In the genomic region with DNA sequence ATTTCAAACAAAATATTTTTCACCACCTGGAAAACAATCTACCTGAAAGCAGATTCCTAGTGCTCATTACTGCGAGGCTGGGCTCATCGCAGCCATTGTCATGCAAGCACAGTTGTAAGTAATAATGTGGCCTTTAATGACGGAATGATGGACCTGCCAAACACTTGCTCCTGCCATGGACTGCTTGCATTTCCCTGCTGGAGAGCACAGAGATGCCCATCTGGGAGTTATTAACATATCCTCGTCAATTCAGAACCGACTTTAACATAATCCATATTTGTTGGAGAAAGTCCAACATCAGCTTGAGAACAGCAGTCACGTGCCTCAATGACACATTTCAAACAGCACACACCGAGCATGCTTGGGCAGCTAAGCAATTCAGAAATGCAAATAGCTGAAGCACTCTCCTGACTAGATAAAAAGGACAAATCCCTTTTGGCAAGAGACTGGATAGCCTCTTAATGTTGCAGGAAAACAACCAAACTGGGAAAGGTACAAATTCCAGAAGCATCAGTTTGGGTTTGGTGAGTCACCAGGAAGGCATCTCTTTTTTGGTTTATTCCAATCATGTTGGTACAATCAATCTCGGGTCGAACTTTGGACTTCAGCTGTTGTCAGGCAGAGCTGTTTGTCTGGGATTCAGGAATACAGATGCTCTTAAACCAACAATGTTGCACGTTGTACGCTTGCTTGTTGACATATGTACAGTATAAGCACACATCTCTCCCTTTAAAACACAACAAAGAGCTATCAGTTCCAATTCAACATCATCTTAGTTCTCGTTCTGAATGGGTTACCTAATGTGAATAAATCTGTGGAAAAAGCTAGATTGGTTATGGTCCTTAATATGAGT, we compare ENCODE assay signal across 1 cellular context.
A peak's percentile ranks its signal among the peaks of the same experiment; 100 is the strongest.
TF ChIP-seq lines count a peak whose summit lies in the region.

No MANE protein-coding gene starts in this region.

TF ChIP-seq in HepG2, 621 proteins besides CTCF, POLR2A, EP300 and RAD21 (continued from another document):
- TF ChIP-seq, protein P1, sequence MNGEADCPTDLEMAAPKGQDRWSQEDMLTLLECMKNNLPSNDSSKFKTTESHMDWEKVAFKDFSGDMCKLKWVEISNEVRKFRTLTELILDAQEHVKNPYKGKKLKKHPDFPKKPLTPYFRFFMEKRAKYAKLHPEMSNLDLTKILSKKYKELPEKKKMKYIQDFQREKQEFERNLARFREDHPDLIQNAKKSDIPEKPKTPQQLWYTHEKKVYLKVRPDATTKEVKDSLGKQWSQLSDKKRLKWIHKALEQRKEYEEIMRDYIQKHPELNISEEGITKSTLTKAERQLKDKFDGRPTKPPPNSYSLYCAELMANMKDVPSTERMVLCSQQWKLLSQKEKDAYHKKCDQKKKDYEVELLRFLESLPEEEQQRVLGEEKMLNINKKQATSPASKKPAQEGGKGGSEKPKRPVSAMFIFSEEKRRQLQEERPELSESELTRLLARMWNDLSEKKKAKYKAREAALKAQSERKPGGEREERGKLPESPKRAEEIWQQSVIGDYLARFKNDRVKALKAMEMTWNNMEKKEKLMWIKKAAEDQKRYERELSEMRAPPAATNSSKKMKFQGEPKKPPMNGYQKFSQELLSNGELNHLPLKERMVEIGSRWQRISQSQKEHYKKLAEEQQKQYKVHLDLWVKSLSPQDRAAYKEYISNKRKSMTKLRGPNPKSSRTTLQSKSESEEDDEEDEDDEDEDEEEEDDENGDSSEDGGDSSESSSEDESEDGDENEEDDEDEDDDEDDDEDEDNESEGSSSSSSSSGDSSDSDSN (CRISPR knock-in tag; IDR thresholded peaks at IDR 0.05): peak; percentile 24; the same call in 1 of the 2 replicates
- no peak for TF ChIP-seq SCMH1 (CRISPR knock-in tag; IDR thresholded peaks at IDR 0.05; ENCODE audit: borderline replicate concordance)
- TF ChIP-seq, protein P2, sequence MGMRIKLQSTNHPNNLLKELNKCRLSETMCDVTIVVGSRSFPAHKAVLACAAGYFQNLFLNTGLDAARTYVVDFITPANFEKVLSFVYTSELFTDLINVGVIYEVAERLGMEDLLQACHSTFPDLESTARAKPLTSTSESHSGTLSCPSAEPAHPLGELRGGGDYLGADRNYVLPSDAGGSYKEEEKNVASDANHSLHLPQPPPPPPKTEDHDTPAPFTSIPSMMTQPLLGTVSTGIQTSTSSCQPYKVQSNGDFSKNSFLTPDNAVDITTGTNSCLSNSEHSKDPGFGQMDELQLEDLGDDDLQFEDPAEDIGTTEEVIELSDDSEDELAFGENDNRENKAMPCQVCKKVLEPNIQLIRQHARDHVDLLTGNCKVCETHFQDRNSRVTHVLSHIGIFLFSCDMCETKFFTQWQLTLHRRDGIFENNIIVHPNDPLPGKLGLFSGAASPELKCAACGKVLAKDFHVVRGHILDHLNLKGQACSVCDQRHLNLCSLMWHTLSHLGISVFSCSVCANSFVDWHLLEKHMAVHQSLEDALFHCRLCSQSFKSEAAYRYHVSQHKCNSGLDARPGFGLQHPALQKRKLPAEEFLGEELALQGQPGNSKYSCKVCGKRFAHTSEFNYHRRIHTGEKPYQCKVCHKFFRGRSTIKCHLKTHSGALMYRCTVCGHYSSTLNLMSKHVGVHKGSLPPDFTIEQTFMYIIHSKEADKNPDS (CRISPR knock-in tag; IDR thresholded peaks at IDR 0.05): peak; percentile 53; the same call in 1 of the 2 replicates
- TF ChIP-seq MYC (CRISPR knock-in tag; IDR thresholded peaks at IDR 0.05; ENCODE audit: borderline replicate concordance): no peak
- no peak for TF ChIP-seq HNRNPL (IDR thresholded peaks at IDR 0.05; ENCODE audit: low read depth, low read length)
- no peak for TF ChIP-seq ATAD3A (CRISPR knock-in tag; IDR thresholded peaks at IDR 0.05)
- TF ChIP-seq ZNF816 (CRISPR knock-in tag; IDR thresholded peaks at IDR 0.05; ENCODE audit: borderline replicate concordance): no peak
- TF ChIP-seq, protein P3, sequence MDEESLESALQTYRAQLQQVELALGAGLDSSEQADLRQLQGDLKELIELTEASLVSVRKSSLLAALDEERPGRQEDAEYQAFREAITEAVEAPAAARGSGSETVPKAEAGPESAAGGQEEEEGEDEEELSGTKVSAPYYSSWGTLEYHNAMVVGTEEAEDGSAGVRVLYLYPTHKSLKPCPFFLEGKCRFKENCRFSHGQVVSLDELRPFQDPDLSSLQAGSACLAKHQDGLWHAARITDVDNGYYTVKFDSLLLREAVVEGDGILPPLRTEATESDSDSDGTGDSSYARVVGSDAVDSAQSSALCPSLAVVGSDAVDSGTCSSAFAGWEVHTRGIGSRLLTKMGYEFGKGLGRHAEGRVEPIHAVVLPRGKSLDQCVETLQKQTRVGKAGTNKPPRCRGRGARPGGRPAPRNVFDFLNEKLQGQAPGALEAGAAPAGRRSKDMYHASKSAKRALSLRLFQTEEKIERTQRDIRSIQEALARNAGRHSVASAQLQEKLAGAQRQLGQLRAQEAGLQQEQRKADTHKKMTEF (CRISPR knock-in tag; IDR thresholded peaks at IDR 0.05): peak; percentile 86
- TF ChIP-seq HMG20B (CRISPR knock-in tag; conservative IDR thresholded peaks at IDR 0.05): peak; percentile 99
- no peak for TF ChIP-seq HNRNPLL (IDR thresholded peaks at IDR 0.05; ENCODE audit: low read depth, low read length, poor library complexity, severe bottlenecking)
- no peak for TF ChIP-seq ZFP36L2 (CRISPR knock-in tag; IDR thresholded peaks at IDR 0.05)
- no peak for TF ChIP-seq SOX6 (IDR thresholded peaks at IDR 0.05)
- peak; percentile 98 for TF ChIP-seq SOX6 (CRISPR knock-in tag; IDR thresholded peaks at IDR 0.05)
- no peak for TF ChIP-seq RBM39 (IDR thresholded peaks at IDR 0.05; ENCODE audit: low read depth, low read length, poor library complexity, severe bottlenecking)
- no peak for TF ChIP-seq ZNF776 (CRISPR knock-in tag; IDR thresholded peaks at IDR 0.05)
- TF ChIP-seq ZFP1 (CRISPR knock-in tag; IDR thresholded peaks at IDR 0.05): peak; percentile 85; the same call in 1 of the 2 replicates
- TF ChIP-seq ZNF605 (CRISPR knock-in tag; IDR thresholded peaks at IDR 0.05): peak; percentile 41; the same call in 1 of the 2 replicates
- no peak for TF ChIP-seq SRSF4 (IDR thresholded peaks at IDR 0.05; ENCODE audit: low read depth, low read length, poor library complexity, severe bottlenecking)
- TF ChIP-seq ATF7-NPFF (CRISPR knock-in tag; IDR thresholded peaks at IDR 0.05; ENCODE audit: low read depth): no peak; the same call in none of the 2 replicates
- TF ChIP-seq JDP2 (CRISPR knock-in tag; IDR thresholded peaks at IDR 0.05; ENCODE audit: borderline replicate concordance): no peak; the same call in 1 of the 2 replicates
- TF ChIP-seq TEAD2 (CRISPR knock-in tag; IDR thresholded peaks at IDR 0.05): no peak
- TF ChIP-seq REST (IDR thresholded peaks at IDR 0.05; ENCODE audit: borderline replicate concordance in 1 of 2, low read depth in 1 of 2, low read length in 2 of 2): peak in 1 of 2 experiments; percentile 80; a peak in 2 of 4 replicates
- peak; percentile 59; the same call in 1 of the 2 replicates for TF ChIP-seq POGK (CRISPR knock-in tag; conservative IDR thresholded peaks at IDR 0.05)
- TF ChIP-seq BRCA1 (CRISPR knock-in tag; IDR thresholded peaks at IDR 0.05): no peak
- no peak for TF ChIP-seq NFRKB (IDR thresholded peaks at IDR 0.05)
- TF ChIP-seq FOXC1 (CRISPR knock-in tag; IDR thresholded peaks at IDR 0.05; ENCODE audit: borderline replicate concordance): peak; percentile 77; the same call in 1 of the 2 replicates
- TF ChIP-seq ZNF234 (CRISPR knock-in tag; conservative IDR thresholded peaks at IDR 0.05): no peak
- peak; percentile 93 for TF ChIP-seq ZNF501 (CRISPR knock-in tag; IDR thresholded peaks at IDR 0.05)
- TF ChIP-seq KLF6 (CRISPR knock-in tag; IDR thresholded peaks at IDR 0.05): peak; percentile 63; the same call in 1 of the 2 replicates
- no peak for TF ChIP-seq PTBP1 (IDR thresholded peaks at IDR 0.05; ENCODE audit: low read depth, low read length, poor library complexity, severe bottlenecking)
- TF ChIP-seq, protein P4, sequence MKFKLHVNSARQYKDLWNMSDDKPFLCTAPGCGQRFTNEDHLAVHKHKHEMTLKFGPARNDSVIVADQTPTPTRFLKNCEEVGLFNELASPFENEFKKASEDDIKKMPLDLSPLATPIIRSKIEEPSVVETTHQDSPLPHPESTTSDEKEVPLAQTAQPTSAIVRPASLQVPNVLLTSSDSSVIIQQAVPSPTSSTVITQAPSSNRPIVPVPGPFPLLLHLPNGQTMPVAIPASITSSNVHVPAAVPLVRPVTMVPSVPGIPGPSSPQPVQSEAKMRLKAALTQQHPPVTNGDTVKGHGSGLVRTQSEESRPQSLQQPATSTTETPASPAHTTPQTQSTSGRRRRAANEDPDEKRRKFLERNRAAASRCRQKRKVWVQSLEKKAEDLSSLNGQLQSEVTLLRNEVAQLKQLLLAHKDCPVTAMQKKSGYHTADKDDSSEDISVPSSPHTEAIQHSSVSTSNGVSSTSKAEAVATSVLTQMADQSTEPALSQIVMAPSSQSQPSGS (CRISPR knock-in tag; IDR thresholded peaks at IDR 0.05): peak; percentile 93
- TF ChIP-seq, protein P5, sequence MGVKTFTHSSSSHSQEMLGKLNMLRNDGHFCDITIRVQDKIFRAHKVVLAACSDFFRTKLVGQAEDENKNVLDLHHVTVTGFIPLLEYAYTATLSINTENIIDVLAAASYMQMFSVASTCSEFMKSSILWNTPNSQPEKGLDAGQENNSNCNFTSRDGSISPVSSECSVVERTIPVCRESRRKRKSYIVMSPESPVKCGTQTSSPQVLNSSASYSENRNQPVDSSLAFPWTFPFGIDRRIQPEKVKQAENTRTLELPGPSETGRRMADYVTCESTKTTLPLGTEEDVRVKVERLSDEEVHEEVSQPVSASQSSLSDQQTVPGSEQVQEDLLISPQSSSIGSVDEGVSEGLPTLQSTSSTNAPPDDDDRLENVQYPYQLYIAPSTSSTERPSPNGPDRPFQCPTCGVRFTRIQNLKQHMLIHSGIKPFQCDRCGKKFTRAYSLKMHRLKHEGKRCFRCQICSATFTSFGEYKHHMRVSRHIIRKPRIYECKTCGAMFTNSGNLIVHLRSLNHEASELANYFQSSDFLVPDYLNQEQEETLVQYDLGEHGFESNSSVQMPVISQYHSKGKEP (CRISPR knock-in tag; IDR thresholded peaks at IDR 0.05): no peak
- TF ChIP-seq, protein P6, sequence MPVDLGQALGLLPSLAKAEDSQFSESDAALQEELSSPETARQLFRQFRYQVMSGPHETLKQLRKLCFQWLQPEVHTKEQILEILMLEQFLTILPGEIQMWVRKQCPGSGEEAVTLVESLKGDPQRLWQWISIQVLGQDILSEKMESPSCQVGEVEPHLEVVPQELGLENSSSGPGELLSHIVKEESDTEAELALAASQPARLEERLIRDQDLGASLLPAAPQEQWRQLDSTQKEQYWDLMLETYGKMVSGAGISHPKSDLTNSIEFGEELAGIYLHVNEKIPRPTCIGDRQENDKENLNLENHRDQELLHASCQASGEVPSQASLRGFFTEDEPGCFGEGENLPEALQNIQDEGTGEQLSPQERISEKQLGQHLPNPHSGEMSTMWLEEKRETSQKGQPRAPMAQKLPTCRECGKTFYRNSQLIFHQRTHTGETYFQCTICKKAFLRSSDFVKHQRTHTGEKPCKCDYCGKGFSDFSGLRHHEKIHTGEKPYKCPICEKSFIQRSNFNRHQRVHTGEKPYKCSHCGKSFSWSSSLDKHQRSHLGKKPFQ (CRISPR knock-in tag; IDR thresholded peaks at IDR 0.05; ENCODE audit: insufficient replicate concordance): no peak
- no peak for TF ChIP-seq TOE1 (CRISPR knock-in tag; IDR thresholded peaks at IDR 0.05)
- TF ChIP-seq SPEN (CRISPR knock-in tag; IDR thresholded peaks at IDR 0.05; ENCODE audit: low read depth): peak; percentile 48; the same call in 1 of the 2 replicates
- TF ChIP-seq TMF1 (CRISPR knock-in tag; IDR thresholded peaks at IDR 0.05; ENCODE audit: low read depth): no peak
- no peak for TF ChIP-seq BRD4 (CRISPR knock-in tag; IDR thresholded peaks at IDR 0.05)
- TF ChIP-seq JUND (CRISPR knock-in tag; IDR thresholded peaks at IDR 0.05): peak; percentile 99
- peak; percentile 92 for TF ChIP-seq MIXL1 (CRISPR knock-in tag; IDR thresholded peaks at IDR 0.05)
- no peak for TF ChIP-seq CHCHD3 (CRISPR knock-in tag; IDR thresholded peaks at IDR 0.05)
- no peak for TF ChIP-seq FIP1L1 (IDR thresholded peaks at IDR 0.05; ENCODE audit: borderline replicate concordance, insufficient read depth, low read depth, low read length)
- TF ChIP-seq, protein P7, sequence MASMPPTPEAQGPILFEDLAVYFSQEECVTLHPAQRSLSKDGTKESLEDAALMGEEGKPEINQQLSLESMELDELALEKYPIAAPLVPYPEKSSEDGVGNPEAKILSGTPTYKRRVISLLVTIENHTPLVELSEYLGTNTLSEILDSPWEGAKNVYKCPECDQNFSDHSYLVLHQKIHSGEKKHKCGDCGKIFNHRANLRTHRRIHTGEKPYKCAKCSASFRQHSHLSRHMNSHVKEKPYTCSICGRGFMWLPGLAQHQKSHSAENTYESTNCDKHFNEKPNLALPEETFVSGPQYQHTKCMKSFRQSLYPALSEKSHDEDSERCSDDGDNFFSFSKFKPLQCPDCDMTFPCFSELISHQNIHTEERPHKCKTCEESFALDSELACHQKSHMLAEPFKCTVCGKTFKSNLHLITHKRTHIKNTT (CRISPR knock-in tag; IDR thresholded peaks at IDR 0.05): no peak
- no peak for TF ChIP-seq ZNF777 (CRISPR knock-in tag; IDR thresholded peaks at IDR 0.05)
TF ChIP-seq in HepG2: peak in this region for 265.
